15 cellular contexts compared by ENCODE assay signal in the genomic region with DNA sequence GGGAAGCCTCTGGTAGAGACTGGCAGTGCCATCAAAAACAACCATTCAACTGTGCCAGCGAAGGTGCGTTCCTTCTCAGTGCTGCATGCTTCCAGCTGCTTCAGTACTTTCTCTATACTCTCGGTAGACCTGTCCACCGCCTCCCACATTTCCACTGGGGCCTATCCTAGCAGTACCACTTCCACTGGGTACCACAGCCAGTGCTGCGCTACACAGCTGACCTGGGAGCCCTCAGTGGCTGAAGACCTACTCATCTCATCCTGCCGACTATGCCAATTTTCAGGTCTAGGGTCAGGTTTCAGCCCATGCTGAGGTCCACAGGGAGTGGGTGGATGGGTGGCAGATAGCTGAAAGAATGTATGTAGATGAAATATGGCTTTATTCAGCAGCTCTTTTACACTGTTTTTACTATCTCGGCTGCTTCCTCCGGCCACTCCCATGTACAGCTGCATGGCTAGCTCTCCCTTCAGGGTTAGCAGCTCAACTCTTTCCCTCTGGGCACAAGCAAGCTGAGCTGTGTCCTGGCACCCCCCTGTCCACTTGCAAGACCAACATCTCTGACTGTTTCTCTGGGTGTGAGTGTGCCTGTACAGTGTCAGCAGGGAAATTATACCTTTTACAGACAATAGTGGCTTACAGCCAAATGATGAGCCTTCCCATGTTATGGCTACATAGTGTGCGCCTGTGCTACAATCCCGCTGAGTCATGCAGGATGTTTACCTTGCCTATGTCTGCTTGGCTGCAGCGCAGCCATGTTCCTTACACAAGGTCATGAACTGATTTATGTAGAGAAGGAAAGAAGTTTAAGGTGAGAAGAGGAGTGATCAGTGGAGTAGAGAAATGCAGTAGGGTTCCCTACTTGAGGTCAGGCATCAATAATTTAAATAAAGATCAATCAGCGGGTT.
DNase-seq lines count a peak whose midpoint lies in the region; ATAC-seq and TF ChIP-seq lines count a peak whose summit lies in the region.
"Had no signal": no experiment of that assay in that cellular context is flagged by ENCODE, and none has a peak within 500 bp of the region (broad histone marks: within the 10 kb centered on the region; RNA-seq: fewer than 3 reads in every experiment).

No MANE protein-coding gene starts in this region.

- peak overlapping the region; percentile 82 for H2BK120ac ChIP-seq in IMR-90 (ENCODE audit: low read depth, low read length)

- H3K4me3 Mint-ChIP-seq in WTC11 = no peak overlapping the region
- H3K4me3 Mint-ChIP-seq: B cell had no signal

- peak overlapping the region; percentile 85 for H3K18ac ChIP-seq in IMR-90 (ENCODE audit: low read depth, low read length)

- no peak overlapping the region for H3K4me2 ChIP-seq in IMR-90 (ENCODE audit: low read depth, low read length)

- peak overlapping the region; percentile 67; the same call in 2 of the 3 replicates for H2BK15ac ChIP-seq in IMR-90 (ENCODE audit: low read depth, low read length)

- H3K27ac ChIP-seq in IMR-90 (ENCODE audit: insufficient read depth, low read length) = peak overlapping the region; percentile 66
- H3K27ac ChIP-seq: adrenal gland, lower lobe of right lung had no signal

- H3K9me3 ChIP-seq in IMR-90 (ENCODE audit: control insufficient read depth, insufficient read depth, low read length) = no peaks in the 10 kb centered on the region
- H3K9me3 ChIP-seq: adrenal gland had no signal

- peak overlapping the region; percentile 77 for H2BK20ac ChIP-seq in IMR-90 (ENCODE audit: low read depth, low read length)

- no peak overlapping the region for H3K27ac Mint-ChIP-seq in WTC11
- H3K27ac Mint-ChIP-seq: B cell had no signal

- H2AK9ac ChIP-seq in IMR-90 (replicated peaks; ENCODE audit: low read depth, low read length, poor library complexity) = peak overlapping the region; percentile 10

- H3K14ac ChIP-seq in IMR-90 (replicated peaks; ENCODE audit: low read depth, low read length) = peak overlapping the region; percentile 65

- TF ChIP-seq POLR2A in IMR-90 (IDR thresholded peaks at IDR 0.05; ENCODE audit: low read depth, low read length) = no peak

- H3K9ac ChIP-seq in IMR-90 (ENCODE audit: low read depth, low read length) = no peak overlapping the region; the same call in 1 of the 2 replicates

- H3K9me3 Mint-ChIP-seq in WTC11 = peaks cover 17% of the 10 kb centered on the region

- peak; percentile 12 for DNase-seq in Caki2 (ENCODE audit: low read depth)
- peak; percentile 89 for DNase-seq in IMR-90
- no peak for DNase-seq in WTC11 (ENCODE audit: low spot score)
- peak; percentile 48 for DNase-seq in glomerular visceral epithelial cell (ENCODE audit: extremely low spot score)
- DNase-seq in omental fat pad (ENCODE audit: low spot score) = no peak
- DNase-seq in islet precursor cell = no peak
- no peak for DNase-seq in HT-29 (ENCODE audit: low spot score)
- DNase-seq: adrenal gland; effector CD4-positive, alpha-beta T cell; lower lobe of right lung; NCI-H1092; NCI-H774; stimulated activated naive CD4-positive, alpha-beta T cell treated with Interleukin-2 at 50 U/mL for 16 hours had no signal

- peaks cover 10% of the 10 kb centered on the region for H3K9me1 ChIP-seq in IMR-90 (ENCODE audit: insufficient read depth, low read length)

- H3K4ac ChIP-seq in IMR-90 (ENCODE audit: low read depth, low read length) = peak overlapping the region; percentile 78

- dilution Hi-C loops in IMR-90 (cut with HindIII; ENCODE audit: low sequenced_read_pairs, unreplicated experiment) = no loop called here

- H2BK5ac ChIP-seq in IMR-90 (ENCODE audit: low read depth, low read length, poor library complexity, severe bottlenecking) = peak overlapping the region; percentile 68

- no peaks in the 10 kb centered on the region for H3K4me1 Mint-ChIP-seq in WTC11
- H3K4me1 Mint-ChIP-seq: B cell had no signal

- H4K20me1 ChIP-seq in IMR-90 (ENCODE audit: insufficient read depth, low read length) = no peaks in the 10 kb centered on the region

- TF ChIP-seq CTCF in IMR-90 (conservative IDR thresholded peaks at IDR 0.05; ENCODE audit: low read depth, low read length) = no peak
- no peak for TF ChIP-seq CTCF in WTC11 (IDR thresholded peaks at IDR 0.05)
- TF ChIP-seq CTCF in omental fat pad (IDR thresholded peaks at IDR 0.05) = no peak

- TF ChIP-seq RAD21 in IMR-90 (IDR thresholded peaks at IDR 0.05; ENCODE audit: low read length) = no peak

- in situ Hi-C loops in Caki2 (cut with HindIII; ENCODE audit: low pct_unique_long_range_greater_than_20kb, low sequenced_read_pairs) = no loop called here
- in situ Hi-C loops in IMR-90 (cut with MboI; ENCODE audit: low sequenced_read_pairs) = no loop called here

- peak overlapping the region; percentile 47 to 90; a peak in 3 of 4 replicates for H4K8ac ChIP-seq in IMR-90 (ENCODE audit: low read depth in 2 of 2, low read length in 2 of 2)

- H4K91ac ChIP-seq in IMR-90 (ENCODE audit: insufficient read depth, low read depth, low read length) = peak overlapping the region; percentile 80

- no peaks in the 10 kb centered on the region for H3K36me3 ChIP-seq in IMR-90 (ENCODE audit: control insufficient read depth, insufficient read depth, low read length)
- H3K36me3 ChIP-seq: adrenal gland, lower lobe of right lung had no signal

- no peaks in the 10 kb centered on the region for H3K27me3 ChIP-seq in IMR-90 (ENCODE audit: control insufficient read depth, insufficient read depth, low read length)
- H3K27me3 ChIP-seq: adrenal gland had no signal

- 81% methylated on average over 6 of the region's 12 CpGs; no CpG with 5 or more reads in 1 of the 2 experiments for WGBS in IMR-90 (ENCODE audit: extremely low coverage in 2 of 2, insufficient read length in 1 of 2), 2 experiments

- peak overlapping the region; percentile 39 for H3K23ac ChIP-seq in IMR-90 (ENCODE audit: low read depth, low read length)

- H4K5ac ChIP-seq in IMR-90 (ENCODE audit: low read depth, low read length) = peak overlapping the region; percentile 84

- peak overlapping the region; percentile 67 for H2AK5ac ChIP-seq in IMR-90 (ENCODE audit: low read depth, low read length)

- H3K27me3 Mint-ChIP-seq in WTC11 (ENCODE audit: low read depth) = no peaks in the 10 kb centered on the region
- H3K27me3 Mint-ChIP-seq: B cell had no signal

- H2AFZ ChIP-seq in IMR-90 (replicated peaks; ENCODE audit: low read length, poor library complexity) = peak overlapping the region; percentile 75

- peaks cover 6% of the 10 kb centered on the region for H3K4me1 ChIP-seq in IMR-90 (ENCODE audit: control insufficient read depth, insufficient read depth, low read length)
- H3K4me1 ChIP-seq: adrenal gland, lower lobe of right lung had no signal

- ATAC-seq in IMR-90 (ENCODE audit: low read depth) (peak; percentile 87), WTC11 (no peak), omental fat pad (ENCODE audit: low FRiP score) (no peak), SK-N-SH treated with all-trans-retinoic acid at 6 μM for 48 hours (no peak)
- ATAC-seq: lower lobe of right lung had no signal

- intact Hi-C loops in IMR-90 (cut with micrococcal nuclease) = no loop called here

- peaks cover 5% of the 10 kb centered on the region for H3K36me3 Mint-ChIP-seq in WTC11

- POLR2A ChIA-PET in IMR-90 (lab: Charles Lee; ENCODE audit: unreplicated experiment) = no interaction called here
- POLR2A ChIA-PET in WTC11 (lab: Charles Lee) = no interaction called here

- no peak overlapping the region for H3K4me3 ChIP-seq in IMR-90 (ENCODE audit: insufficient read depth, low read depth, low read length)
- H3K4me3 ChIP-seq: adrenal gland, lower lobe of right lung had no signal

- CTCF ChIA-PET in IMR-90 (lab: Yijun Ruan, JAX) = interaction anchor here (0.6 kb wide), 1 partner anchor 223 kb away, joined by 5 read pairs; no protein-coding TSS in a partner anchor
- CTCF ChIA-PET in WTC11 (lab: Charles Lee) = interaction anchor here (1.6 kb wide), 1 partner anchor 17 kb away, joined by 4 read pairs; no protein-coding TSS in a partner anchor

- no peaks in the 10 kb centered on the region for H3K79me1 ChIP-seq in IMR-90 (ENCODE audit: low read depth in 1 of 2, low read length in 2 of 2)

- no TSS peak for BruUV-seq in IMR-90 (replicated peaks; lab: Mats Ljungman, UMichigan)

- H3K56ac ChIP-seq in IMR-90 (ENCODE audit: extremely low read depth, insufficient read depth, low read length) = no peak overlapping the region

TF ChIP-seq in IMR-90, 13 proteins besides CTCF, POLR2A, EP300 and RAD21 (continues in another document):
- TF ChIP-seq FOS (IDR thresholded peaks at IDR 0.05; ENCODE audit: low read depth, low read length) (peak; percentile 66), RFX5 (IDR thresholded peaks at IDR 0.05; ENCODE audit: low read depth, low read length) (no peak), NFE2L2 (IDR thresholded peaks at IDR 0.05; ENCODE audit: low read depth, low read length) (peak; percentile 95)

TF ChIP-seq in WTC11, 78 proteins besides CTCF, POLR2A, EP300 and RAD21:
- peak; percentile 30; the same call in 1 of the 2 replicates for TF ChIP-seq GABPB1 (CRISPR knock-in tag; IDR thresholded peaks at IDR 0.05)
- TF ChIP-seq, protein P1, sequence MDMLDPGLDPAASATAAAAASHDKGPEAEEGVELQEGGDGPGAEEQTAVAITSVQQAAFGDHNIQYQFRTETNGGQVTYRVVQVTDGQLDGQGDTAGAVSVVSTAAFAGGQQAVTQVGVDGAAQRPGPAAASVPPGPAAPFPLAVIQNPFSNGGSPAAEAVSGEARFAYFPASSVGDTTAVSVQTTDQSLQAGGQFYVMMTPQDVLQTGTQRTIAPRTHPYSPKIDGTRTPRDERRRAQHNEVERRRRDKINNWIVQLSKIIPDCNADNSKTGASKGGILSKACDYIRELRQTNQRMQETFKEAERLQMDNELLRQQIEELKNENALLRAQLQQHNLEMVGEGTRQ (CRISPR knock-in tag; IDR thresholded peaks at IDR 0.05) = no peak

TF ChIP-seq in SK-N-SH treated with all-trans-retinoic acid at 6 μM for 48 hours, 23 proteins besides CTCF, POLR2A, EP300 and RAD21:
- TF ChIP-seq CSDC2 (CRISPR knock-in tag; IDR thresholded peaks at IDR 0.05) = no peak
- TF ChIP-seq SNAI2 (CRISPR knock-in tag; IDR thresholded peaks at IDR 0.05) = no peak

Comparison
In these comparisons a context has a peak if more than half of its experiments do, and no peak if none do; other contexts are left out.
1. DNase-seq: peak in Caki2 (single experiment), IMR-90 (single experiment) and glomerular visceral epithelial cell (single experiment); none in WTC11 (single experiment), omental fat pad (single experiment), islet precursor cell (single experiment) and HT-29 (single experiment).